9 cellular contexts compared by ENCODE assay signal in genomic region chr19:658916-659839, GRCh38. TPM values are rescaled to one million over a fixed set of nuclear protein-coding genes. Genes with fewer than 3 reads are reported as not detected.
DNase-seq lines count a peak whose midpoint lies in the region; ATAC-seq and TF ChIP-seq lines count a peak whose summit lies in the region.
"Had no signal": no experiment of that assay in that cellular context is flagged by ENCODE, and none has a peak within 500 bp of the region (broad histone marks: within the 10 kb centered on the region; RNA-seq: fewer than 3 reads in every experiment).

No MANE protein-coding gene starts in this region.

- intact Hi-C loops in heart left ventricle (cut with DNase I), result loop anchor here in 1 of 10 donors (10.0 kb wide), 1 partner anchor 64 kb away; no protein-coding TSS in a partner anchor

- H3K27ac ChIP-seq in heart left ventricle, result peak overlapping the region; percentile 6 to 94 (median 80)
- H3K27ac ChIP-seq in MM.1S (ENCODE audit: low read length), result no peak overlapping the region

- H3K9ac ChIP-seq in MM.1S (ENCODE audit: low read length), result no peak overlapping the region

- TF ChIP-seq CTCF in heart left ventricle (IDR thresholded peaks at IDR 0.05) (no peak), MM.1S (IDR thresholded peaks at IDR 0.05; ENCODE audit: low read length) (no peak)

- H3K9me3 Mint-ChIP-seq in stimulated activated memory B cell treated with anti-CD40 and anti-IgM and Interleukin-4, amounts not matched to agents 10 μg/mL and 1 μg/mL and 100 μg/mL, for 72 hours, result no peaks in the 10 kb centered on the region

- H3K4me3 Mint-ChIP-seq in stimulated activated memory B cell treated with anti-CD40 and anti-IgM and Interleukin-4, amounts not matched to agents 10 μg/mL and 1 μg/mL and 100 μg/mL, for 72 hours, result peak overlapping the region; percentile 98

- ATAC-seq in heart left ventricle (peak; percentile 27 to 67 (median 52)), GM19395 (IDR thresholded peaks at IDR 0.05; ENCODE audit: unreplicated experiment) (no peak), HG03520 (IDR thresholded peaks at IDR 0.05; ENCODE audit: unreplicated experiment) (no peak)
- peak; percentile 58 for ATAC-seq in stimulated activated memory B cell treated with anti-CD40 and anti-IgM and Interleukin-4, amounts not matched to agents 10 μg/mL and 1 μg/mL and 100 μg/mL, for 72 hours

- DNase-seq in LHCN-M2 (ENCODE audit: low read depth), result peak; percentile 86
- DNase-seq in activated effector memory CD4-positive, alpha-beta T cell treated with Interleukin-2 at 50 U/mL for 16 hours, result peak; percentile 38
- peak; percentile 67 to 89 (median 85) for DNase-seq in heart left ventricle
- DNase-seq in MM.1S, result no peak
- no peak for DNase-seq in KG1 (lab: John Stamatoyannopoulos, UW)

- H3K4me3 ChIP-seq in heart left ventricle, result peak overlapping the region in 9 of 12 donors; percentile 2 to 100 (median 23)
- H3K4me3 ChIP-seq in MM.1S (ENCODE audit: low read length), result no peak overlapping the region

- H3K4me1 ChIP-seq in heart left ventricle (peaks cover 22 to 76% (median 59%) of the 10 kb centered on the region in 12 donors), MM.1S (ENCODE audit: low read length) (peaks cover 15% of the 10 kb centered on the region)

- TF ChIP-seq POLR2A in heart left ventricle (IDR thresholded peaks at IDR 0.05), result no peak

- H3F3A ChIP-seq in MM.1S (ENCODE audit: insufficient read depth, low read length), result peaks cover 26% of the 10 kb centered on the region

- H2AFZ ChIP-seq in MM.1S (ENCODE audit: low read length), result no peak overlapping the region

- H3K9me2 ChIP-seq in MM.1S (replicated peaks; ENCODE audit: insufficient read depth, low read length), result no peaks in the 10 kb centered on the region

- peaks cover 89% of the 10 kb centered on the region for H3K79me2 ChIP-seq in MM.1S (ENCODE audit: low read length)

- 54 to 67% (median 60%) methylated on average over 31 to 50 of the region's 50 CpGs for WGBS in heart left ventricle, 4 donors

- no peak overlapping the region for H3K4me2 ChIP-seq in MM.1S (ENCODE audit: low read depth, low read length)

- H3K36me3 ChIP-seq in heart left ventricle, result peaks cover 0 to 18% (median 2%) of the 10 kb centered on the region in 9 donors
- H3K36me3 ChIP-seq in MM.1S (replicated peaks; ENCODE audit: insufficient read depth, low read length), result peaks cover 27% of the 10 kb centered on the region

- peaks cover 29% of the 10 kb centered on the region for H3K36me3 Mint-ChIP-seq in stimulated activated memory B cell treated with anti-CD40 and anti-IgM and Interleukin-4, amounts not matched to agents 10 μg/mL and 1 μg/mL and 100 μg/mL, for 72 hours

- H4K20me1 ChIP-seq in MM.1S (ENCODE audit: insufficient read depth, low read length), result peaks cover 63% of the 10 kb centered on the region

- peaks cover 86% of the 10 kb centered on the region for H3K4me1 Mint-ChIP-seq in stimulated activated memory B cell treated with anti-CD40 and anti-IgM and Interleukin-4, amounts not matched to agents 10 μg/mL and 1 μg/mL and 100 μg/mL, for 72 hours

- H3K27me3 Mint-ChIP-seq in stimulated activated memory B cell treated with anti-CD40 and anti-IgM and Interleukin-4, amounts not matched to agents 10 μg/mL and 1 μg/mL and 100 μg/mL, for 72 hours, result no peaks in the 10 kb centered on the region

- H3K27me3 ChIP-seq in heart left ventricle, result no peaks in the 10 kb centered on the region
- no peaks in the 10 kb centered on the region for H3K27me3 ChIP-seq in MM.1S (replicated peaks; ENCODE audit: insufficient read depth, low read length)

- no peaks in the 10 kb centered on the region for H3K9me3 ChIP-seq in heart left ventricle
- H3K9me3 ChIP-seq in MM.1S (replicated peaks; ENCODE audit: insufficient read depth, low read length), result no peaks in the 10 kb centered on the region

- peak overlapping the region; percentile 99 for H3K27ac Mint-ChIP-seq in stimulated activated memory B cell treated with anti-CD40 and anti-IgM and Interleukin-4, amounts not matched to agents 10 μg/mL and 1 μg/mL and 100 μg/mL, for 72 hours

RNA-seq across cellular contexts. Expression of gene RNF126, which starts 3.8 kb away (rescaled TPM):
- total RNA-seq in LHCN-M2 (2014; rRNA removed) (73.6 and 88.4 TPM in 2 replicates), heart left ventricle (100 to 1,000 TPM in 1 of 9 donors, 10 to 100 TPM in 8; 21.6 to 105 (median 29.4) TPM)
- 50.6 TPM for polyA plus RNA-seq in LHCN-M2 (2012)
- 10 to 100 TPM; 23.5 to 45.2 TPM for polyA plus RNA-seq in heart left ventricle

RNA-seq across cellular contexts. Expression of gene FSTL3, which starts 17.0 kb away (rescaled TPM):
- total RNA-seq in LHCN-M2 (2014; rRNA removed) (125 and 217 TPM in 2 replicates), heart left ventricle (100 to 1,000 TPM in 4 of 9 donors, 10 to 100 TPM in 5; 41.7 to 347 (median 99.9) TPM)
- polyA plus RNA-seq in LHCN-M2 (2012), result 206 TPM
- polyA plus RNA-seq in heart left ventricle, result 100 to 1,000 TPM; 131 to 376 TPM

RNA-seq across cellular contexts. Expression of gene FGF22, which starts 19.5 kb away (rescaled TPM):
- not detected in 2 replicates for total RNA-seq in LHCN-M2 (2014; rRNA removed)
- 0.16 TPM for polyA plus RNA-seq in LHCN-M2 (2012)
- total RNA-seq in heart left ventricle, result under 1 TPM in 3 of 9 donors, not detected in 6; 0.16 to 0.36 (median 0.20) TPM
- polyA plus RNA-seq in heart left ventricle, result under 1 TPM; 0.07 to 0.11 TPM
- total RNA-seq: activated CD8-positive, alpha-beta memory T cell treated with anti-CD3 and anti-CD28 coated beads for 36 hours had no signal

RNA-seq across cellular contexts. Expression of gene POLRMT, which starts 25.8 kb away (rescaled TPM):
- total RNA-seq in LHCN-M2 (2014; rRNA removed) (42.4 and 44.4 TPM in 2 replicates), heart left ventricle (10 to 100 TPM; 32.0 to 78.0 (median 41.5) TPM)
- polyA plus RNA-seq in LHCN-M2 (2012), result 43.3 TPM
- polyA plus RNA-seq in heart left ventricle, result 10 to 100 TPM; 38.8 to 75.2 TPM

RNA-seq across cellular contexts. Expression of gene PRSS57, which starts 36.1 kb away (rescaled TPM):
- not detected in 2 replicates for total RNA-seq in LHCN-M2 (2014; rRNA removed)
- polyA plus RNA-seq in LHCN-M2 (2012), result not detected
- not detected for total RNA-seq in heart left ventricle
- not detected for polyA plus RNA-seq in heart left ventricle
- total RNA-seq: activated CD8-positive, alpha-beta memory T cell treated with anti-CD3 and anti-CD28 coated beads for 36 hours had no signal

Comparison
In these comparisons a context has a peak if more than half of its experiments do, and no peak if none do; other contexts are left out.
1. DNase-seq: peak in LHCN-M2 (single experiment), activated effector memory CD4-positive, alpha-beta T cell treated with Interleukin-2 at 50 U/mL for 16 hours (single experiment) and heart left ventricle (5 of 5); none in MM.1S (single experiment) and KG1 (single experiment).
2. ATAC-seq: peak in heart left ventricle (4 of 4) and stimulated activated memory B cell treated with anti-CD40 and anti-IgM and Interleukin-4, amounts not matched to agents 10 μg/mL and 1 μg/mL and 100 μg/mL, for 72 hours (single experiment); none in GM19395 (single experiment) and HG03520 (single experiment).